8 cellular contexts compared by ENCODE assay signal in genomic region chr13:50127726-50128291, GRCh38.
DNase-seq lines count a peak whose midpoint lies in the region; ATAC-seq and TF ChIP-seq lines count a peak whose summit lies in the region.

No MANE protein-coding gene starts in this region.

- peaks cover 18 to 28% of the 10 kb centered on the region in 2 donors for H3K4me1 ChIP-seq in gastrocnemius medialis

- H3K27me3 ChIP-seq in H7 (ENCODE audit: control insufficient read depth, insufficient read depth, low read length) (peaks cover 87% of the 10 kb centered on the region), gastrocnemius medialis (no peaks in the 10 kb centered on the region)

- ATAC-seq in gastrocnemius medialis (no peak), GM19455 (IDR thresholded peaks at IDR 0.05; ENCODE audit: unreplicated experiment) (no peak), GM18502 (IDR thresholded peaks at IDR 0.05; ENCODE audit: poor library complexity, unreplicated experiment) (no peak)

- H3K4me3 ChIP-seq in H7 (ENCODE audit: insufficient read depth, low read depth, low read length), result peak overlapping the region; percentile 18
- peak overlapping the region; percentile 42; the same call in 1 of the 2 replicates for H3K4me3 ChIP-seq in iPS-18c (ENCODE audit: insufficient read depth, low read depth, low read length)
- peak overlapping the region; percentile 84 to 99 (median 90) for H3K4me3 ChIP-seq in gastrocnemius medialis

- DNase-seq in H7, result peak; percentile 61
- peak; percentile 1 for DNase-seq in activated T-helper 9 cell treated with anti-CD3 and anti-CD28 coated beads, Interleukin-2, amount 50 U/mL, for 16 hours (ENCODE audit: low read depth)
- DNase-seq in gastrocnemius medialis, result no peak
- no peak for DNase-seq in mucosa of gallbladder (ENCODE audit: low spot score)
- DNase-seq in HuH-7 (ENCODE audit: low spot score), result no peak

- intact Hi-C loops in gastrocnemius medialis (cut with DNase I; ENCODE audit: low total_unique reads), result loop anchor here (5.0 kb wide), 3 partner anchors 94 to 1674 kb away; partner anchors contain the start of genes DHRS12 and KPNA3

- TF ChIP-seq POLR2A in gastrocnemius medialis (IDR thresholded peaks at IDR 0.05), result no peak

- peak overlapping the region; percentile 98 to 100 (median 99) for H3K27ac ChIP-seq in gastrocnemius medialis

- H3K9me3 ChIP-seq in iPS-18c (ENCODE audit: control insufficient read depth, insufficient read depth, low read length), result peaks cover 6% of the 10 kb centered on the region
- no peaks in the 10 kb centered on the region for H3K9me3 ChIP-seq in gastrocnemius medialis

- no peaks in the 10 kb centered on the region for H3K36me3 ChIP-seq in H7 (replicated peaks; ENCODE audit: control insufficient read depth, insufficient read depth, low read length)
- H3K36me3 ChIP-seq in gastrocnemius medialis, result no peaks in the 10 kb centered on the region

- TF ChIP-seq CTCF in gastrocnemius medialis (IDR thresholded peaks at IDR 0.05 in 4 of 5, conservative IDR thresholded peaks at IDR 0.05 in 1 of 5), result no peak

- in situ Hi-C loops in gastrocnemius medialis (cut with MboI; ENCODE audit: low sequenced_read_pairs in 4 of 4), result loop anchor here in 2 of 4 donors (5.0 to 10.0 kb wide), 2 partner anchors 41 to 133 kb away; partner anchors contain the start of gene TRIM13 (in 1 of the 2)

Comparison
In these comparisons a context has a peak if more than half of its experiments do, and no peak if none do; other contexts are left out.
1. DNase-seq: peak in H7 (single experiment) and activated T-helper 9 cell treated with anti-CD3 and anti-CD28 coated beads, Interleukin-2, amount 50 U/mL, for 16 hours (single experiment); none in gastrocnemius medialis (0 of 2), mucosa of gallbladder (single experiment) and HuH-7 (single experiment).
2. H3K4me3 ChIP-seq: peak in every context shown above with its lines; median percentile 90 in gastrocnemius medialis; 42 in iPS-18c; 18 in H7.